In the genomic region with DNA sequence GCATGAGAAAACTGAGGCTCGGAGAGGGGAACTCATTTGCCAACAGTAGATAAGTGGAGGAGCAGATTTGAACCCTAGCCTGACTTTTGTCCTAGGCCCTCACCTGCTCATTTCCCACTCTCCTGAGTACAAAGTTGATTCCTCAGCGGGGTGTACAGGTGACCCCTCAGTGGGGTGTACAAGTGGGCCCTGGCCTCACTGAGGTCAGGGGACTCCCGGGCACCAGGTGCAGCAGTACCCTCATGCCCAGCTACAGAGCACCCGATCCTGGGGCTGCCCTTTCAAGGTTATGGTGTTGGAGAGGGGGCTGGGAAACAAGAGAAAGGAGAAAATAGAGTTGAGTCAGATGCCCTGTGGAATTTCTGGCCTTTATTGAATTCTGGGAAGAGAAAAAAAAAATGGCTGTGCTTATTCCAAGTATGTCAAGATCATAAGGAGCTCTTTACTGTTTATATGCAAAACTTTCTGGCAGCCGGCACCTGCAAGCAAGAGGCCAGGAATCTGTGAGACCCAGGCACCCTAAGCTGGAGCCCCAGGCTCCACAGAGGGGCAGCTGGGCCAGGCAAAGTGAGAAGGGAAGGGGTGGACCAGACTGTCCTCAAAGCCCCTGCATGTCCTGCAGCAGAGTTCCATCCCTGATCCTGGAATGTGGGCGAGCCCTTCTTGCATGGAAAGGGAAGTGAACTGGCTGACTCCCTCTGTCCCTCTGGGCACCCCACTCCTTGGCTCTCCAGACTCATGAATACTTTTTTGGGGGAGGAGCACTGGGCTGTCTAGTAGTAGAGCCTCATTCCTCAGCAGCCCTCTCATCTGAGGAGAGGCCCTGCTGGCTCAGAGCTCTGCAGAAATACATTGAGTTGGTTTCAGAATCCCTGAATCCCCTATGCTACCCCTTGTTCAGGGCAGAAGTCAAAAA, we compare ENCODE assay signal across 2 cellular contexts.
TF ChIP-seq lines count a peak whose summit lies in the region.

No MANE protein-coding gene starts in this region.

TF ChIP-seq in liver, 16 proteins besides CTCF, POLR2A, EP300 and RAD21 (continued from another document):
- TF ChIP-seq, protein P1, sequence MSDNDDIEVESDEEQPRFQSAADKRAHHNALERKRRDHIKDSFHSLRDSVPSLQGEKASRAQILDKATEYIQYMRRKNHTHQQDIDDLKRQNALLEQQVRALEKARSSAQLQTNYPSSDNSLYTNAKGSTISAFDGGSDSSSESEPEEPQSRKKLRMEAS (IDR thresholded peaks at IDR 0.05), result no peak
- TF ChIP-seq, protein P2, sequence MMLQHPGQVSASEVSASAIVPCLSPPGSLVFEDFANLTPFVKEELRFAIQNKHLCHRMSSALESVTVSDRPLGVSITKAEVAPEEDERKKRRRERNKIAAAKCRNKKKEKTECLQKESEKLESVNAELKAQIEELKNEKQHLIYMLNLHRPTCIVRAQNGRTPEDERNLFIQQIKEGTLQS (IDR thresholded peaks at IDR 0.05), result no peak
- no peak for TF ChIP-seq HNF4G (IDR thresholded peaks at IDR 0.05)
- no peak for TF ChIP-seq FOXA1 (IDR thresholded peaks at IDR 0.05)
- no peak for TF ChIP-seq YY1 (IDR thresholded peaks at IDR 0.05)
- no peak for TF ChIP-seq RXRA (IDR thresholded peaks at IDR 0.05)
- no peak for TF ChIP-seq JUND (IDR thresholded peaks at IDR 0.05)
- no peak for TF ChIP-seq GABPA (IDR thresholded peaks at IDR 0.05 in 1 of 2, conservative IDR thresholded peaks at IDR 0.05 in 1 of 2)
- no peak for TF ChIP-seq SP1 (IDR thresholded peaks at IDR 0.05)
- no peak for TF ChIP-seq TAF1 (conservative IDR thresholded peaks at IDR 0.05)
- no peak for TF ChIP-seq EGR1 (IDR thresholded peaks at IDR 0.05; ENCODE audit: low read depth in 2 of 2)
- no peak for TF ChIP-seq FOXA2 (IDR thresholded peaks at IDR 0.05)
- TF ChIP-seq, protein P3, sequence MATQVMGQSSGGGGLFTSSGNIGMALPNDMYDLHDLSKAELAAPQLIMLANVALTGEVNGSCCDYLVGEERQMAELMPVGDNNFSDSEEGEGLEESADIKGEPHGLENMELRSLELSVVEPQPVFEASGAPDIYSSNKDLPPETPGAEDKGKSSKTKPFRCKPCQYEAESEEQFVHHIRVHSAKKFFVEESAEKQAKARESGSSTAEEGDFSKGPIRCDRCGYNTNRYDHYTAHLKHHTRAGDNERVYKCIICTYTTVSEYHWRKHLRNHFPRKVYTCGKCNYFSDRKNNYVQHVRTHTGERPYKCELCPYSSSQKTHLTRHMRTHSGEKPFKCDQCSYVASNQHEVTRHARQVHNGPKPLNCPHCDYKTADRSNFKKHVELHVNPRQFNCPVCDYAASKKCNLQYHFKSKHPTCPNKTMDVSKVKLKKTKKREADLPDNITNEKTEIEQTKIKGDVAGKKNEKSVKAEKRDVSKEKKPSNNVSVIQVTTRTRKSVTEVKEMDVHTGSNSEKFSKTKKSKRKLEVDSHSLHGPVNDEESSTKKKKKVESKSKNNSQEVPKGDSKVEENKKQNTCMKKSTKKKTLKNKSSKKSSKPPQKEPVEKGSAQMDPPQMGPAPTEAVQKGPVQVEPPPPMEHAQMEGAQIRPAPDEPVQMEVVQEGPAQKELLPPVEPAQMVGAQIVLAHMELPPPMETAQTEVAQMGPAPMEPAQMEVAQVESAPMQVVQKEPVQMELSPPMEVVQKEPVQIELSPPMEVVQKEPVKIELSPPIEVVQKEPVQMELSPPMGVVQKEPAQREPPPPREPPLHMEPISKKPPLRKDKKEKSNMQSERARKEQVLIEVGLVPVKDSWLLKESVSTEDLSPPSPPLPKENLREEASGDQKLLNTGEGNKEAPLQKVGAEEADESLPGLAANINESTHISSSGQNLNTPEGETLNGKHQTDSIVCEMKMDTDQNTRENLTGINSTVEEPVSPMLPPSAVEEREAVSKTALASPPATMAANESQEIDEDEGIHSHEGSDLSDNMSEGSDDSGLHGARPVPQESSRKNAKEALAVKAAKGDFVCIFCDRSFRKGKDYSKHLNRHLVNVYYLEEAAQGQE (IDR thresholded peaks at IDR 0.05), result peak; percentile 2
- no peak for TF ChIP-seq HNF4A (conservative IDR thresholded peaks at IDR 0.05)
- TF ChIP-seq, protein P4, sequence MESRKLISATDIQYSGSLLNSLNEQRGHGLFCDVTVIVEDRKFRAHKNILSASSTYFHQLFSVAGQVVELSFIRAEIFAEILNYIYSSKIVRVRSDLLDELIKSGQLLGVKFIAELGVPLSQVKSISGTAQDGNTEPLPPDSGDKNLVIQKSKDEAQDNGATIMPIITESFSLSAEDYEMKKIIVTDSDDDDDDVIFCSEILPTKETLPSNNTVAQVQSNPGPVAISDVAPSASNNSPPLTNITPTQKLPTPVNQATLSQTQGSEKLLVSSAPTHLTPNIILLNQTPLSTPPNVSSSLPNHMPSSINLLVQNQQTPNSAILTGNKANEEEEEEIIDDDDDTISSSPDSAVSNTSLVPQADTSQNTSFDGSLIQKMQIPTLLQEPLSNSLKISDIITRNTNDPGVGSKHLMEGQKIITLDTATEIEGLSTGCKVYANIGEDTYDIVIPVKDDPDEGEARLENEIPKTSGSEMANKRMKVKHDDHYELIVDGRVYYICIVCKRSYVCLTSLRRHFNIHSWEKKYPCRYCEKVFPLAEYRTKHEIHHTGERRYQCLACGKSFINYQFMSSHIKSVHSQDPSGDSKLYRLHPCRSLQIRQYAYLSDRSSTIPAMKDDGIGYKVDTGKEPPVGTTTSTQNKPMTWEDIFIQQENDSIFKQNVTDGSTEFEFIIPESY (IDR thresholded peaks at IDR 0.05), result no peak

TF ChIP-seq in HepG2, 621 proteins besides CTCF, POLR2A, EP300 and RAD21:
- no peak for TF ChIP-seq ZNF263 (CRISPR knock-in tag; IDR thresholded peaks at IDR 0.05)
- TF ChIP-seq ZNF644 (CRISPR knock-in tag; IDR thresholded peaks at IDR 0.05; ENCODE audit: low read depth), result no peak
- TF ChIP-seq STAT5B (CRISPR knock-in tag; IDR thresholded peaks at IDR 0.05), result no peak
- TF ChIP-seq ZNF766 (CRISPR knock-in tag; IDR thresholded peaks at IDR 0.05; ENCODE audit: borderline replicate concordance), result no peak
- TF ChIP-seq SP2 (CRISPR knock-in tag; IDR thresholded peaks at IDR 0.05), result no peak
- TF ChIP-seq ZNF20 (CRISPR knock-in tag; IDR thresholded peaks at IDR 0.05), result no peak
- TF ChIP-seq CREM (IDR thresholded peaks at IDR 0.05), result no peak
- TF ChIP-seq CREM (CRISPR knock-in tag; IDR thresholded peaks at IDR 0.05), result no peak
- TF ChIP-seq TP53 (CRISPR knock-in tag; conservative IDR thresholded peaks at IDR 0.05), result no peak
- no peak for TF ChIP-seq KLF6 (CRISPR knock-in tag; IDR thresholded peaks at IDR 0.05)
- no peak for TF ChIP-seq SAP130 (CRISPR knock-in tag; IDR thresholded peaks at IDR 0.05; ENCODE audit: low read depth)
- TF ChIP-seq NFRKB (IDR thresholded peaks at IDR 0.05), result no peak
- TF ChIP-seq CAMTA2 (CRISPR knock-in tag; IDR thresholded peaks at IDR 0.05; ENCODE audit: borderline replicate concordance), result no peak
- no peak for TF ChIP-seq JUNB (CRISPR knock-in tag; IDR thresholded peaks at IDR 0.05; ENCODE audit: borderline replicate concordance)
- no peak for TF ChIP-seq SKI (IDR thresholded peaks at IDR 0.05; ENCODE audit: partially characterized antibody)
